27 cellular contexts compared by ENCODE assay signal in the genomic region with DNA sequence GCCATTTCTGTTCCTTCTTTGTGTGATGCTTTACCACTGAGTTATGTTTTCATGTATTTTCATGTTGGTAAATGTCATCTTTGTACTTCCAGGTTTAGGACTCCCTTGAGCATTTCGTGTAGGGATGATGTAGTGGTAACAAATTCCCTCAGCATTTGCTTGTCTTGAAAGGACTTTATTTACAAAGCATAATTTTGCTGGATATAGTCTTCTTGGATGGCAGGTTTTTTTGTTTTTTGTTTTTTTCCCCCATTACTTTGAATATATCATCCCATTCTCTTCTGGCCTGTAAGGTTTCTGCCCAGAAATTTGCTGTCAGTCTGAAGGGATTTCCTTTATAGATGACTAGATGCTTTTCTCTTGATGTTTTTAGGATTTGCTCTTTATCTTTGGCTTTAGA.
"Had no signal": no experiment of that assay in that cellular context is flagged by ENCODE, and none has a peak within 500 bp of the region (broad histone marks: within the 10 kb centered on the region; RNA-seq: fewer than 3 reads in every experiment).

No MANE protein-coding gene starts in this region.

- H3K4me3 ChIP-seq: colonic mucosa, coronary artery, dorsolateral prefrontal cortex, esophagus muscularis mucosa, esophagus squamous epithelium, gastrocnemius medialis, gastroesophageal sphincter, heart left ventricle, heart right ventricle, hepatocyte had no signal

- DNase-seq: colonic mucosa; cortex of kidney; dermis blood vessel endothelial cell; dorsolateral prefrontal cortex; effector CD4-positive, alpha-beta T cell; effector CD8-positive, alpha-beta T cell; effector memory CD4-positive, alpha-beta T cell; effector memory CD8-positive, alpha-beta T cell; endodermal cell; erythroblast; esophagus squamous epithelium; foreskin fibroblast; foreskin keratinocyte; foreskin melanocyte; gastrocnemius medialis; glutamatergic neuron; head of caudate nucleus; heart left ventricle; heart right ventricle had no signal

- H3K4me1 ChIP-seq: colonic mucosa, esophagus muscularis mucosa, esophagus squamous epithelium, foreskin keratinocyte, gastrocnemius medialis, gastroesophageal sphincter, heart left ventricle, heart right ventricle had no signal

- H3K36me3 ChIP-seq: colonic mucosa, esophagus muscularis mucosa, esophagus squamous epithelium, gastrocnemius medialis, gastroesophageal sphincter, heart left ventricle, heart right ventricle had no signal

- FAIRE-seq: colon, endometrium, endothelial cell of umbilical vein had no signal

- H3K27ac ChIP-seq: colonic mucosa, coronary artery, dorsolateral prefrontal cortex, epithelial cell of prostate, esophagus muscularis mucosa, esophagus squamous epithelium, foreskin keratinocyte, gastrocnemius medialis, gastroesophageal sphincter, heart left ventricle, heart right ventricle, hepatocyte had no signal

- H3K9me3 ChIP-seq: colonic mucosa had no signal
